In the genomic region with DNA sequence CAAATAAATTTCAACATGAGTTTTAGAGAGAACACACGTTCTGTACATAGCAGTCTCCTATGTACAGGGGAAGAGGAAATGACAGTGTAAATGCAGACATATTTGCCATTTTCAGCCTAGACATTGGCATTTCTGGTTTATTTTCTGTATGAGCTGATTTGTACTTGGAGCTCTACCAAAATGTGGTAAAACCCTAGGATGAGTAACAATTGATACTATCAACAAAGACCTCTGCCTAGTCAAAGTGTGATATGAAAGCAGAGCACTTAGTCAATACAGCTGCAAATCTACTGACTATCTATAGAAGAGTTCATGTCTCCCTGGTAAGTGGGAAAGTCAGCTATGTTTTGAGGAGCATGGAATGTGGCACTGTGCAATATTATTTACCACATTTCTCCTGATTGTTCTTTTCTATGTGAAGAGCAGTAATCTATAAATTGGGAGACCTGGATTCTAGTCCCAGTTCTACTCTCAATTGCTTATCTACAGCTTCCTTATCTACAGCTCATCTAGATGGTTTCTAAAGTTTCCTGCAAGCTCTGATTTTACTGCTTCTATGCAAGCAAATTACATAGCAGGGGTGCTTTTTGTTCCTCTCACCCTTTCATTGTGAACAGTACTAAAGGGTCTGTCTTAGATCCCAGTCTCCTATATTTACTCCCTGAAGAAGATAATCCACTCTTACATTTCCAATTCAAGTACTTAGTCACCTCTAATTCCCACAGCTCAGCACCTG, we compare ENCODE assay signal across 12 cellular contexts.
DNase-seq lines count a peak whose midpoint lies in the region; ATAC-seq, FAIRE-seq and TF ChIP-seq lines count a peak whose summit lies in the region.
"Had no signal": no experiment of that assay in that cellular context is flagged by ENCODE, and none has a peak within 500 bp of the region (broad histone marks: within the 10 kb centered on the region; RNA-seq: fewer than 3 reads in every experiment).

No MANE protein-coding gene starts in this region.

- peak; percentile 87 for ATAC-seq in GM18870 (IDR thresholded peaks at IDR 0.05; ENCODE audit: unreplicated experiment)
- ATAC-seq in GM21786 (IDR thresholded peaks at IDR 0.05; ENCODE audit: unreplicated experiment): peak; percentile 76
- ATAC-seq in HG03442 (IDR thresholded peaks at IDR 0.05; ENCODE audit: unreplicated experiment): peak; percentile 87
- ATAC-seq in pancreas: no peak

- DNase-seq in iris pigment epithelial cell (ENCODE audit: low read depth) (peak; percentile 1), pancreas (no peak), Calu3 (no peak), NCI-H1417 (lab: John Stamatoyannopoulos, UW) (no peak)
- DNase-seq: activated T-cell treated with anti-CD3 and anti-CD28 coated beads, Interleukin-2, amount 50 U/mL, for 24 hours; NCI-H2227 treated with DMSO at 0.1 percent for 48 hours had no signal

- FAIRE-seq in pancreas (lab: Jason Lieb, UNC): no peak
- FAIRE-seq: G401.6, islet of Langerhans had no signal

- no peaks in the 10 kb centered on the region for H3K27me3 ChIP-seq in pancreas

- CTCF ChIA-PET in Calu3 (lab: Charles Lee): no interaction called here

- H3K9me3 Mint-ChIP-seq in Calu3 (ENCODE audit: low read depth, unreplicated experiment): peaks cover 4% of the 10 kb centered on the region
- H3K9me3 Mint-ChIP-seq: activated T-cell treated with anti-CD3 and anti-CD28 coated beads, Interleukin-2, amount 50 U/mL, for 24 hours had no signal

- intact Hi-C loops in pancreas (cut with DNase I) (no loop called here), Calu3 (cut with micrococcal nuclease; ENCODE audit: unreplicated experiment) (no loop called here)

- no peak overlapping the region for H3K27ac Mint-ChIP-seq in Calu3 (ENCODE audit: unreplicated experiment)
- H3K27ac Mint-ChIP-seq: activated T-cell treated with anti-CD3 and anti-CD28 coated beads, Interleukin-2, amount 50 U/mL, for 24 hours had no signal

- H3K27ac ChIP-seq in pancreas: no peak overlapping the region
- H3K27ac ChIP-seq: prostate gland had no signal

- no peaks in the 10 kb centered on the region for H3K4me1 ChIP-seq in pancreas
- H3K4me1 ChIP-seq: prostate gland had no signal

- H3K36me3 Mint-ChIP-seq in Calu3 (ENCODE audit: insufficient read depth, unreplicated experiment): no peaks in the 10 kb centered on the region

- no TSS peak for BruUV-seq in Calu3 (replicated peaks; lab: Mats Ljungman, UMichigan)

- no peaks in the 10 kb centered on the region for H3K4me1 Mint-ChIP-seq in Calu3 (ENCODE audit: low read depth, unreplicated experiment)

- TF ChIP-seq CTCF in pancreas (IDR thresholded peaks at IDR 0.05) (no peak), Calu3 (IDR thresholded peaks at IDR 0.05; ENCODE audit: unreplicated experiment) (no peak)

- 34 to 41% methylated on average over 1 of the region's 1 CpG for WGBS in pancreas, 2 donors

- H3K4me3 Mint-ChIP-seq in Calu3 (ENCODE audit: low read depth, unreplicated experiment): no peak overlapping the region
- H3K4me3 Mint-ChIP-seq: activated T-cell treated with anti-CD3 and anti-CD28 coated beads, Interleukin-2, amount 50 U/mL, for 24 hours had no signal

- peaks cover 25% of the 10 kb centered on the region for H3K27me3 Mint-ChIP-seq in Calu3 (ENCODE audit: unreplicated experiment)

- H3K9me3 ChIP-seq in pancreas: no peaks in the 10 kb centered on the region
- H3K9me3 ChIP-seq: prostate gland had no signal

- H3K4me3 ChIP-seq in pancreas: no peak overlapping the region
- H3K4me3 ChIP-seq: prostate gland had no signal

- no peaks in the 10 kb centered on the region for H3K36me3 ChIP-seq in pancreas
- H3K36me3 ChIP-seq: prostate gland had no signal

Comparison
In these comparisons a context has a peak if more than half of its experiments do, and no peak if none do; other contexts are left out.
1. ATAC-seq: peak in GM18870 (single experiment), GM21786 (single experiment) and HG03442 (single experiment); none in pancreas (0 of 4).